40 cellular contexts compared by ENCODE assay signal in the genomic region with DNA sequence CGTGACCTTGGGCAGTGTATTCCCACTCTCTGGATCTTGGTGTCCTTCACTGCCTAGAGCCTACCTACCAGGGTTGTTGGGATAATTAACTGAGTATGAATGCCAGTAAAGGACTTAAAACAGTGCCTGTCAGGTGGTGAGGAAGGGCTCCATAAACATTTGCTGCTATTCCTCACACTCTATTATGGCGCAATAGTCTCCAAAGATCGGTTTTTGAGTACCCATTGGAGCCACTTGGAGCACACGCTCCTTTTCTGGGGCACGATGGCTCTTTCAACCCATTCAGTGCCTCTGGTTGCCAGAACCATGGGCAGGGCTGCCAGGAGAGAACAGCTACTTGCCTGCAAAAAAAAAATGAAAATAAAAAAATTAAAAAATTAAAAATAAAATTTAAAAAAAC.
"Had no signal": no experiment of that assay in that cellular context is flagged by ENCODE, and none has a peak within 500 bp of the region (broad histone marks: within the 10 kb centered on the region; RNA-seq: fewer than 3 reads in every experiment).

No MANE protein-coding gene starts in this region.

- H3K9me3 Mint-ChIP-seq: activated naive CD4-positive, alpha-beta T cell treated with anti-CD3 and anti-CD28 coated beads for 36 hours; activated naive CD4-positive, alpha-beta T cell treated with anti-CD3 and anti-CD28 coated beads, Interleukin-2, amount 10 ng/mL, durations not matched to agents 7 days and 5 days; activated naive CD4-positive, alpha-beta T cell treated with anti-CD3 and anti-CD28 coated beads, Interleukin-2, amount 50 U/mL, for 24 hours; activated naive CD8-positive, alpha-beta T cell treated with anti-CD3 and anti-CD28 coated beads for 36 hours; activated naive CD8-positive, alpha-beta T cell treated with anti-CD3 and anti-CD28 coated beads, Interleukin-2, amount 10 ng/mL, durations not matched to agents 7 days and 5 days; activated naive CD8-positive, alpha-beta T cell treated with anti-CD3 and anti-CD28 coated beads, Interleukin-2, amount 50 U/mL, for 24 hours; activated T-cell treated with anti-CD3 and anti-CD28 coated beads, Interleukin-2, amount 50 U/mL, for 24 hours; activated T-cell treated with anti-CD3 and anti-CD28 coated beads, Interleukin-2, amount 50 U/mL, for 4 hours; activated T-helper 1 cell treated with anti-CD3 and anti-CD28 coated beads, Interleukin-12 subunit alpha, Interleukin-12 subunit beta, Interleukin-2, Interleukin-4 antibody, amounts not matched to agents 30 ng/mL and 10 ng/mL and 1 ng/mL, durations not matched to agents 14 hours and 24 hours and 36 hours; activated T-helper 17 cell treated with anti-CD3 and anti-CD28 coated beads, Interleukin-2, amount 50 U/mL, for 72 hours; activated T-helper 2 cell treated with anti-CD3 and anti-CD28 coated beads, Interferon-gamma antibody, Interleukin-2, Interleukin-4, amounts not matched to agents 10 μg/mL and 5 μg/mL and 100 μg/mL, durations not matched to agents 14 hours and 24 hours and 36 hours; brain had no signal

- H3K27ac Mint-ChIP-seq: activated naive CD4-positive, alpha-beta T cell treated with anti-CD3 and anti-CD28 coated beads for 36 hours; activated naive CD4-positive, alpha-beta T cell treated with anti-CD3 and anti-CD28 coated beads, Interleukin-2, amount 10 ng/mL, durations not matched to agents 7 days and 5 days; activated naive CD4-positive, alpha-beta T cell treated with anti-CD3 and anti-CD28 coated beads, Interleukin-2, amount 50 U/mL, for 24 hours; activated naive CD4-positive, alpha-beta T cell treated with anti-CD3 and anti-CD28 coated beads, Interleukin-2, amount 50 U/mL, for 72 hours; activated naive CD8-positive, alpha-beta T cell; activated naive CD8-positive, alpha-beta T cell treated with anti-CD3 and anti-CD28 coated beads for 36 hours; activated naive CD8-positive, alpha-beta T cell treated with anti-CD3 and anti-CD28 coated beads, Interleukin-2, amount 10 ng/mL, durations not matched to agents 7 days and 5 days; activated naive CD8-positive, alpha-beta T cell treated with anti-CD3 and anti-CD28 coated beads, Interleukin-2, amount 50 U/mL, for 24 hours; activated T-cell treated with anti-CD3 and anti-CD28 coated beads, Interleukin-2, amount 50 U/mL, for 24 hours; activated T-cell treated with anti-CD3 and anti-CD28 coated beads, Interleukin-2, amount 50 U/mL, for 72 hours; activated T-helper 1 cell treated with anti-CD3 and anti-CD28 coated beads, Interleukin-12 subunit alpha, Interleukin-12 subunit beta, Interleukin-2, Interleukin-4 antibody, amounts not matched to agents 30 ng/mL and 10 ng/mL and 1 ng/mL, durations not matched to agents 14 hours and 24 hours and 36 hours; activated T-helper 17 cell treated with anti-CD3 and anti-CD28 coated beads, Interleukin-2, amount 50 U/mL, for 72 hours; activated T-helper 2 cell treated with anti-CD3 and anti-CD28 coated beads, Interferon-gamma antibody, Interleukin-2, Interleukin-4, amounts not matched to agents 10 μg/mL and 5 μg/mL and 100 μg/mL, durations not matched to agents 14 hours and 24 hours and 36 hours; brain had no signal

- H3K4me1 Mint-ChIP-seq: activated naive CD4-positive, alpha-beta T cell treated with anti-CD3 and anti-CD28 coated beads, Interleukin-2, amount 10 ng/mL, durations not matched to agents 7 days and 5 days; activated naive CD4-positive, alpha-beta T cell treated with anti-CD3 and anti-CD28 coated beads, Interleukin-2, amount 50 U/mL, for 24 hours; activated naive CD8-positive, alpha-beta T cell treated with anti-CD3 and anti-CD28 coated beads for 36 hours; activated naive CD8-positive, alpha-beta T cell treated with anti-CD3 and anti-CD28 coated beads, Interleukin-2, amount 10 ng/mL, durations not matched to agents 7 days and 5 days; activated naive CD8-positive, alpha-beta T cell treated with anti-CD3 and anti-CD28 coated beads, Interleukin-2, amount 50 U/mL, for 24 hours; activated T-helper 17 cell treated with anti-CD3 and anti-CD28 coated beads, Interleukin-2, amount 50 U/mL, for 72 hours; central memory CD8-positive, alpha-beta T cell had no signal

- DNase-seq: activated effector memory CD4-positive, alpha-beta T cell treated with anti-CD3 and anti-CD28 coated beads, Interleukin-2, amount 50 U/mL, for 16 hours; activated effector memory CD4-positive, alpha-beta T cell treated with Interleukin-2 at 50 U/mL for 16 hours; activated gamma-delta T cell; activated gamma-delta T cell treated with Interleukin-2 at 50 U/mL for 16 hours; activated naive CD4-positive, alpha-beta T cell; activated naive CD4-positive, alpha-beta T cell treated with anti-CD3 and anti-CD28 coated beads for 36 hours; activated naive CD4-positive, alpha-beta T cell treated with anti-CD3 and anti-CD28 coated beads, Interleukin-2, amount 10 ng/mL, durations not matched to agents 7 days and 5 days; activated naive CD4-positive, alpha-beta T cell treated with anti-CD3 and anti-CD28 coated beads, Interleukin-2, amount 50 U/mL, for 16 hours; activated naive CD4-positive, alpha-beta T cell treated with Interleukin-2 at 50 U/mL for 16 hours; activated naive CD8-positive, alpha-beta T cell treated with anti-CD3 and anti-CD28 coated beads for 36 hours; activated naive CD8-positive, alpha-beta T cell treated with anti-CD3 and anti-CD28 coated beads, Interleukin-2, amount 10 ng/mL, durations not matched to agents 7 days and 5 days; activated naive CD8-positive, alpha-beta T cell treated with anti-CD3 and anti-CD28 coated beads, Interleukin-2, amount 50 U/mL, for 24 hours; activated T-cell treated with anti-CD3 and anti-CD28 coated beads, Interleukin-2, amount 50 U/mL, for 1 hour; activated T-cell treated with anti-CD3 and anti-CD28 coated beads, Interleukin-2, amount 50 U/mL, for 24 hours; activated T-cell treated with anti-CD3 and anti-CD28 coated beads, Interleukin-2, amount 50 U/mL, for 4 hours; activated T-cell treated with anti-CD3 and anti-CD28 coated beads, Interleukin-2, amount 50 U/mL, for 48 hours; activated T-cell treated with anti-CD3 and anti-CD28 coated beads, Interleukin-2, amount 50 U/mL, for 72 hours; adrenal gland; amniotic stem cell; amygdala; anterior cingulate cortex; aorta; body of pancreas; brain microvascular endothelial cell; caudate nucleus; central memory CD4-positive, alpha-beta T cell; cerebellar nuclear complex had no signal

- H3K4me3 Mint-ChIP-seq: activated naive CD4-positive, alpha-beta T cell treated with anti-CD3 and anti-CD28 coated beads for 36 hours; activated naive CD4-positive, alpha-beta T cell treated with anti-CD3 and anti-CD28 coated beads, Interleukin-2, amount 10 ng/mL, durations not matched to agents 7 days and 5 days; activated naive CD4-positive, alpha-beta T cell treated with anti-CD3 and anti-CD28 coated beads, Interleukin-2, amount 50 U/mL, for 24 hours; activated naive CD8-positive, alpha-beta T cell; activated naive CD8-positive, alpha-beta T cell treated with anti-CD3 and anti-CD28 coated beads for 36 hours; activated naive CD8-positive, alpha-beta T cell treated with anti-CD3 and anti-CD28 coated beads, Interleukin-2, amount 10 ng/mL, durations not matched to agents 7 days and 5 days; activated naive CD8-positive, alpha-beta T cell treated with anti-CD3 and anti-CD28 coated beads, Interleukin-2, amount 50 U/mL, for 24 hours; activated T-cell treated with anti-CD3 and anti-CD28 coated beads, Interleukin-2, amount 50 U/mL, for 24 hours; activated T-cell treated with anti-CD3 and anti-CD28 coated beads, Interleukin-2, amount 50 U/mL, for 4 hours; activated T-cell treated with anti-CD3 and anti-CD28 coated beads, Interleukin-2, amount 50 U/mL, for 72 hours; activated T-helper 1 cell treated with anti-CD3 and anti-CD28 coated beads, Interleukin-12 subunit alpha, Interleukin-12 subunit beta, Interleukin-2, Interleukin-4 antibody, amounts not matched to agents 30 ng/mL and 10 ng/mL and 1 ng/mL, durations not matched to agents 14 hours and 24 hours and 36 hours; activated T-helper 17 cell treated with anti-CD3 and anti-CD28 coated beads, Interleukin-2, amount 50 U/mL, for 72 hours; brain; central memory CD8-positive, alpha-beta T cell had no signal

- FAIRE-seq: astrocyte, bronchial epithelial cell had no signal

- ATAC-seq: activated naive CD4-positive, alpha-beta T cell treated with anti-CD3 and anti-CD28 coated beads, Interleukin-2, amount 50 U/mL, for 72 hours; activated naive CD8-positive, alpha-beta T cell treated with anti-CD3 and anti-CD28 coated beads, Interleukin-2, amount 50 U/mL, for 24 hours; activated T-cell treated with anti-CD3 and anti-CD28 coated beads, Interleukin-2, amount 50 U/mL, for 4 hours; activated T-cell treated with anti-CD3 and anti-CD28 coated beads, Interleukin-2, amount 50 U/mL, for 72 hours; activated T-helper 17 cell treated with anti-CD3 and anti-CD28 coated beads, Interleukin-2, amount 50 U/mL, for 72 hours; body of pancreas had no signal

- H3K4me3 ChIP-seq: adrenal gland, ascending aorta, body of pancreas, breast epithelium, cardiac muscle cell had no signal

- H3K27me3 Mint-ChIP-seq: activated naive CD4-positive, alpha-beta T cell treated with anti-CD3 and anti-CD28 coated beads, Interleukin-2, amount 10 ng/mL, durations not matched to agents 7 days and 5 days; activated naive CD4-positive, alpha-beta T cell treated with anti-CD3 and anti-CD28 coated beads, Interleukin-2, amount 50 U/mL, for 24 hours; activated naive CD8-positive, alpha-beta T cell; activated naive CD8-positive, alpha-beta T cell treated with anti-CD3 and anti-CD28 coated beads for 36 hours; activated naive CD8-positive, alpha-beta T cell treated with anti-CD3 and anti-CD28 coated beads, Interleukin-2, amount 10 ng/mL, durations not matched to agents 7 days and 5 days; activated naive CD8-positive, alpha-beta T cell treated with anti-CD3 and anti-CD28 coated beads, Interleukin-2, amount 50 U/mL, for 24 hours; activated T-cell treated with anti-CD3 and anti-CD28 coated beads, Interleukin-2, amount 50 U/mL, for 24 hours; activated T-helper 17 cell treated with anti-CD3 and anti-CD28 coated beads, Interleukin-2, amount 50 U/mL, for 72 hours; central memory CD8-positive, alpha-beta T cell had no signal

- H3K36me3 Mint-ChIP-seq: activated naive CD4-positive, alpha-beta T cell treated with anti-CD3 and anti-CD28 coated beads, Interleukin-2, amount 10 ng/mL, durations not matched to agents 7 days and 5 days; activated naive CD4-positive, alpha-beta T cell treated with anti-CD3 and anti-CD28 coated beads, Interleukin-2, amount 50 U/mL, for 24 hours; activated naive CD4-positive, alpha-beta T cell treated with anti-CD3 and anti-CD28 coated beads, Interleukin-2, amount 50 U/mL, for 72 hours; activated naive CD8-positive, alpha-beta T cell; activated naive CD8-positive, alpha-beta T cell treated with anti-CD3 and anti-CD28 coated beads for 36 hours; activated naive CD8-positive, alpha-beta T cell treated with anti-CD3 and anti-CD28 coated beads, Interleukin-2, amount 10 ng/mL, durations not matched to agents 7 days and 5 days; brain had no signal

- H3K4me1 ChIP-seq: adrenal gland, ascending aorta, body of pancreas, breast epithelium had no signal

- H3K27ac ChIP-seq: adrenal gland, ascending aorta, body of pancreas, brain microvascular endothelial cell, breast epithelium, cardiac muscle cell had no signal

- H3K9me3 ChIP-seq: adrenal gland, ascending aorta, body of pancreas, breast epithelium had no signal

- H3K36me3 ChIP-seq: adrenal gland, ascending aorta, brain microvascular endothelial cell, breast epithelium, cardiac muscle cell had no signal

- H3K27me3 ChIP-seq: adrenal gland, ascending aorta, body of pancreas, brain microvascular endothelial cell had no signal
